ENCODE assay signal across 8 cellular contexts in the genomic region with DNA sequence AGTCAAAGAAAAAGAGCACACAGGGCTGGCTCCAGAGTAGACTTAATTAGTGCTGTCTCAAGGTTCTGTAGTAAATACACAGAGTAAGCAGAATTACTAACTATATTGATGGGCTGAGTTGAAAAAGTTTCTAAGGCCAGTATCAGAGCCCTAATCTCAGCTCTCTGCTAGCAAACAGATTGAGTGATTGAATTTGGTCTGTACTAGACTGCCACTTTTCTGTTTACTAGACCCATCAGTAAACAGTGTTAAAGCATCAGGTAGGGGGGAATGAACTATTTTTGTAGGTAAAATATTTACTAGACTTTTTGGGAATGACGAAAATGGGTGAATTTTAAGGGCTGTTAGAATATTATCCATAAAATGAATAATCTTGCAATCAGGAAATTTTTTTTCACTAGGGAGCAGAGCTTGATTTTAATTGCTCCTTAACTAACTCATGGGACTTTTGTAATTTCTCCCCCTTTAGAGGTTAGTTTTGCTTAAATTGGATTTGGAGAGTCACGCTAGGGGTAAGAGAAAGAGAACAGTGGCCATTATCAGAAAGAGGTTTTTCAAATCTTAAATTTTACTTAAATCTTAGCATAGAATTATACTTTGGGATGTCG. TPM values are rescaled to one million over a fixed set of nuclear protein-coding genes. Genes with fewer than 3 reads are reported as not detected.
DNase-seq lines count a peak whose midpoint lies in the region; ATAC-seq, FAIRE-seq and TF ChIP-seq lines count a peak whose summit lies in the region.

No MANE protein-coding gene starts in this region.

- H3K4me2 ChIP-seq in parathyroid adenoma (ENCODE audit: low read length), result peak overlapping the region; percentile 59

- H3K9me3 Mint-ChIP-seq in CD4-positive, alpha-beta memory T cell, result peaks cover 0 to 2% (median 0%) of the 10 kb centered on the region in 8 donors
- peaks cover 8% of the 10 kb centered on the region for H3K9me3 Mint-ChIP-seq in T-helper 2 cell treated with Interferon-gamma antibody and Interleukin-4, amounts not matched to agents 5 μg/mL and 100 μg/mL, for 36 hours

- no peak for FAIRE-seq in HTR-8/SVneo (lab: Jason Lieb, UNC)

- no peaks in the 10 kb centered on the region for H3K9me3 ChIP-seq in CD4-positive, alpha-beta memory T cell (ENCODE audit: control insufficient read depth in 1 of 2, low read length in 2 of 2)
- no peaks in the 10 kb centered on the region for H3K9me3 ChIP-seq in parathyroid adenoma (ENCODE audit: control insufficient read depth, low read length)

- ATAC-seq in GM21717 (IDR thresholded peaks at IDR 0.05; ENCODE audit: unreplicated experiment), result no peak
- ATAC-seq in GM21447 (IDR thresholded peaks at IDR 0.05; ENCODE audit: unreplicated experiment), result no peak

- peaks cover 47% of the 10 kb centered on the region for H3K4me1 ChIP-seq in CD4-positive, alpha-beta memory T cell (ENCODE audit: insufficient read depth, low read length)
- no peaks in the 10 kb centered on the region for H3K4me1 ChIP-seq in parathyroid adenoma

- peak overlapping the region; percentile 8 for H3K27ac ChIP-seq in CD4-positive, alpha-beta memory T cell (ENCODE audit: low read depth, low read length)
- no peak overlapping the region for H3K27ac ChIP-seq in parathyroid adenoma

- no peak for TF ChIP-seq CTCF in fibroblast of pulmonary artery (IDR thresholded peaks at IDR 0.05; ENCODE audit: low read length, missing control alignments)
- TF ChIP-seq CTCF in parathyroid adenoma (IDR thresholded peaks at IDR 0.05), result no peak

- H3K9ac ChIP-seq in parathyroid adenoma, result no peak overlapping the region

- no peaks in the 10 kb centered on the region for H3K27me3 ChIP-seq in CD4-positive, alpha-beta memory T cell (ENCODE audit: insufficient read depth, low read length)
- no peaks in the 10 kb centered on the region for H3K27me3 ChIP-seq in parathyroid adenoma (ENCODE audit: control insufficient read depth, insufficient read depth, low read length)

- CTCF ChIA-PET in CD4-positive, alpha-beta memory T cell (lab: Charles Lee; ENCODE audit: partially characterized antibody), result interaction anchor here (1.0 to 5.5 kb wide), 5 partner anchors 10 to 44 kb away, joined by 3 to 39 read pairs (median 6); no protein-coding TSS in a partner anchor

- no peaks in the 10 kb centered on the region for H3K79me2 ChIP-seq in parathyroid adenoma

- peak overlapping the region in 1 of 2 donors; percentile 44 for H3K4me3 ChIP-seq in CD4-positive, alpha-beta memory T cell (ENCODE audit: low read length in 2 of 2)
- H3K4me3 ChIP-seq in fibroblast of pulmonary artery (replicated peaks; ENCODE audit: low read depth, low read length) (peak overlapping the region; percentile 42), parathyroid adenoma (ENCODE audit: low read depth, low read length) (peak overlapping the region; percentile 25)

- POLR2A ChIA-PET in CD4-positive, alpha-beta memory T cell (lab: Charles Lee; ENCODE audit: partially characterized antibody), result interaction anchor here (0.7 to 2.8 kb wide), 12 partner anchors 9 to 103 kb away, joined by 3 to 21 read pairs (median 4); no protein-coding TSS in a partner anchor

- intact Hi-C loops in CD4-positive, alpha-beta memory T cell (cut with micrococcal nuclease), result loop anchor here (2.0 kb wide), 1 partner anchor 29 kb away; no protein-coding TSS in a partner anchor

- no peaks in the 10 kb centered on the region for H3K27me3 Mint-ChIP-seq in CD4-positive, alpha-beta memory T cell
- H3K27me3 Mint-ChIP-seq in T-helper 2 cell treated with Interferon-gamma antibody and Interleukin-4, amounts not matched to agents 5 μg/mL and 100 μg/mL, for 36 hours (ENCODE audit: low read depth), result peaks cover 27% of the 10 kb centered on the region

- peak overlapping the region; percentile 83 for H2AFZ ChIP-seq in parathyroid adenoma

- H3K27ac Mint-ChIP-seq in CD4-positive, alpha-beta memory T cell, result peak overlapping the region; percentile 55 to 91 (median 84)
- peak overlapping the region; percentile 38 for H3K27ac Mint-ChIP-seq in T-helper 2 cell treated with Interferon-gamma antibody and Interleukin-4, amounts not matched to agents 5 μg/mL and 100 μg/mL, for 36 hours

- H3K4me1 Mint-ChIP-seq in CD4-positive, alpha-beta memory T cell, result peaks cover 47 to 73% (median 60%) of the 10 kb centered on the region in 4 donors
- peaks cover 40% of the 10 kb centered on the region for H3K4me1 Mint-ChIP-seq in T-helper 2 cell treated with Interferon-gamma antibody and Interleukin-4, amounts not matched to agents 5 μg/mL and 100 μg/mL, for 36 hours (ENCODE audit: low read depth)

- no peak for DNase-seq in CD4-positive, alpha-beta memory T cell
- no peak for DNase-seq in T-helper 2 cell treated with Interferon-gamma antibody and Interleukin-4, amounts not matched to agents 5 μg/mL and 100 μg/mL, for 36 hours (ENCODE audit: low spot score)
- no peak for DNase-seq in fibroblast of pulmonary artery (ENCODE audit: low read depth)
- DNase-seq in HTR-8/SVneo (ENCODE audit: insufficient read length, low spot score), result no peak
- no peak for DNase-seq in hepatic stellate cell (ENCODE audit: low spot score)

- no peaks in the 10 kb centered on the region for H3K36me3 ChIP-seq in CD4-positive, alpha-beta memory T cell (ENCODE audit: insufficient read depth, low read length)
- H3K36me3 ChIP-seq in parathyroid adenoma (ENCODE audit: control insufficient read depth, insufficient read depth, low read length), result no peaks in the 10 kb centered on the region

- H3K4me3 Mint-ChIP-seq in CD4-positive, alpha-beta memory T cell, result peak overlapping the region; percentile 74 to 87 (median 84)
- peak overlapping the region; percentile 76 for H3K4me3 Mint-ChIP-seq in T-helper 2 cell treated with Interferon-gamma antibody and Interleukin-4, amounts not matched to agents 5 μg/mL and 100 μg/mL, for 36 hours

- no peaks in the 10 kb centered on the region for H3K36me3 Mint-ChIP-seq in CD4-positive, alpha-beta memory T cell
- peaks cover 11% of the 10 kb centered on the region for H3K36me3 Mint-ChIP-seq in T-helper 2 cell treated with Interferon-gamma antibody and Interleukin-4, amounts not matched to agents 5 μg/mL and 100 μg/mL, for 36 hours (ENCODE audit: low read depth)

RNA-seq across cellular contexts. Expression of gene RASGEF1A, which starts 37.3 kb away (rescaled TPM):
- total RNA-seq in CD4-positive, alpha-beta memory T cell, result 1 to 10 TPM; 6.5 to 7.4 TPM
- 1 to 10 TPM; 1.3 to 3.4 TPM for polyA plus RNA-seq in CD4-positive, alpha-beta memory T cell
